In genomic region chr3:130110622-130111169, GRCh38 we compare ENCODE assay signal across 8 cellular contexts. TPM values are rescaled to one million over a fixed set of nuclear protein-coding genes. Genes with fewer than 3 reads are reported as not detected.
DNase-seq lines count a peak whose midpoint lies in the region; ATAC-seq and TF ChIP-seq lines count a peak whose summit lies in the region.
"Not testable (repeated sequence)": the region's sequence is repeated elsewhere in the genome, so short reads cannot be mapped to it uniquely, and the experiment has no call there.
"Had no signal": no experiment of that assay in that cellular context is flagged by ENCODE, and none has a peak within 500 bp of the region (broad histone marks: within the 10 kb centered on the region; RNA-seq: fewer than 3 reads in every experiment).

No MANE protein-coding gene starts in this region.

- intact Hi-C loops in ascending aorta (cut with DNase I), result loop anchor here (2.0 to 10.0 kb wide), 4 partner anchors 218 to 1272 kb away; partner anchors contain the start of genes ATP2C1, NUDT16, PIK3R4 and TMCC1

- peak overlapping the region; percentile 72 to 80 for H3K27ac ChIP-seq in ascending aorta

- H3K9me3 Mint-ChIP-seq in memory B cell, result not testable (repeated sequence)

- not testable (repeated sequence) for H3K9me3 ChIP-seq in T-helper 17 cell (ENCODE audit: control insufficient read depth, low read length, poor library complexity, severe bottlenecking); ascending aorta; skeletal muscle satellite cell (replicated peaks; ENCODE audit: low read length)

- H3K4me3 Mint-ChIP-seq in T-helper 17 cell (peak overlapping the region; percentile 91), memory B cell (peak overlapping the region; percentile 99)

- not testable (repeated sequence) for TF ChIP-seq CTCF in GM12875 (IDR thresholded peaks at IDR 0.05; ENCODE audit: borderline replicate concordance, insufficient read depth, low read depth, low read length); ascending aorta (IDR thresholded peaks at IDR 0.05); fibroblast of mammary gland (conservative IDR thresholded peaks at IDR 0.05; ENCODE audit: control insufficient read depth, insufficient read depth, low read depth, low read length)

- peak overlapping the region; percentile 95 for H3K9ac ChIP-seq in skeletal muscle satellite cell (ENCODE audit: low read depth, low read length)

- H3K4me1 ChIP-seq in ascending aorta, result not testable (repeated sequence)
- peaks cover 12% of the 10 kb centered on the region for H3K4me1 ChIP-seq in skeletal muscle satellite cell (ENCODE audit: control insufficient read depth, insufficient read depth, low read length)

- H3K36me3 Mint-ChIP-seq in T-helper 17 cell (ENCODE audit: low read depth); memory B cell: not testable (repeated sequence)

- H3K4me3 ChIP-seq in GM12875 (ENCODE audit: low read depth, low read length) (peak overlapping the region; percentile 84), ascending aorta (peak overlapping the region; percentile 82 to 87), fibroblast of mammary gland (ENCODE audit: control insufficient read depth, low read depth, low read length) (peak overlapping the region; percentile 70), skeletal muscle satellite cell (ENCODE audit: low read length) (peak overlapping the region; percentile 98)

- DNase-seq in NCI-H1417 (lab: John Stamatoyannopoulos, UW), result peak in 2 of 3 experiments; percentile 61 to 70
- not testable (repeated sequence) for DNase-seq in T-helper 17 cell; ascending aorta (ENCODE audit: low spot score in 2 of 2); memory B cell (ENCODE audit: low spot score in 2 of 2)
- DNase-seq in fibroblast of mammary gland (ENCODE audit: low read depth), result peak; percentile 81

- peak overlapping the region; percentile 89 for H3K27ac Mint-ChIP-seq in T-helper 17 cell
- H3K27ac Mint-ChIP-seq in memory B cell, result peak overlapping the region; percentile 99

- peak overlapping the region; percentile 85 for H3K4me2 ChIP-seq in skeletal muscle satellite cell (ENCODE audit: low read length)

- not testable (repeated sequence) for H3K27me3 Mint-ChIP-seq in T-helper 17 cell, memory B cell

- H3K36me3 ChIP-seq in ascending aorta; skeletal muscle satellite cell (ENCODE audit: insufficient read depth, low read length): not testable (repeated sequence)

- not testable (repeated sequence) for ATAC-seq in T-helper 17 cell; memory B cell (ENCODE audit: low read depth)

- H3K27me3 ChIP-seq in ascending aorta; skeletal muscle satellite cell (ENCODE audit: control insufficient read depth, insufficient read depth, low read length): not testable (repeated sequence)

- H3K4me1 Mint-ChIP-seq in T-helper 17 cell (peaks cover 19% of the 10 kb centered on the region), memory B cell (peaks cover 12% of the 10 kb centered on the region)

RNA-seq across cellular contexts. Expression of gene ALG1L2, which starts 29.1 kb away (rescaled TPM):
- total RNA-seq in T-helper 17 cell (1 to 10 TPM; 1.0 to 1.9 TPM), ascending aorta (not detected)
- total RNA-seq in skeletal muscle satellite cell (2012; rRNA removed), result not detected in 2 replicates
- total RNA-seq: left ventricle myocardium superior had no signal
